ENCODE assay signal across 8 cellular contexts in the genomic region with DNA sequence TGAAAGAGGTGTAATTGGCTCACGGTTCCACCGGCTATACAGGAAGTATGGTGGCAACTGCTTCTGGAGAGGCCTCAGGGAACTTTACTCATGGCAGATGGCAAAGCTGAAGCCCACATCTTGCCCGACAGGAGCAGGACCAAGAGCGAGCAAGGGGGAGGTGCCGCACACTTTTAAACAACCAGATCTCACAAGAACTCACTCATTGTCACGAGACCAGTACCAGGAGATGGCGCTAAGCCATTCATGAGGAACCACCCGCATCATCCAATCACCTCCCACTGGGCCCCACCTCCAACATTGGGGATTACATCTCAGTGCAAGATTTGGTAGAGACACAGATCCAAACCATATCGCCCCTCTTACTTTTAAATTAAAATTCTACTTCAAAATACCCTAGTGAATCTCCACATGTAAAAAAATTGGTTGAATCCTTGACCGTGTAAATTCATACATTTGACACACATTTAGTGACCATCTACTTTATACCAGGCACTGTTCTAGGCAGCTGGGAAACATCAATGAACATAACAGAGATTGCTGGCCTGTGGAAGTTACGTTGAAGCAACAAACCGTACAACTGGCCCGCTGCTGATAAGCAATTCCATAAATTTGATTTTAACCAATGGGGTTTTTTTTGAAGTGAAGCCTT.
A peak's percentile ranks its signal among the peaks of the same experiment; 100 is the strongest.
DNase-seq lines count a peak whose midpoint lies in the region; ATAC-seq and TF ChIP-seq lines count a peak whose summit lies in the region.

No MANE protein-coding gene starts in this region.

- WGBS in IMR-90 (ENCODE audit: extremely low coverage in 2 of 2, insufficient read length in 1 of 2), 2 experiments = no CpG with 5 or more reads among the region's 13 CpGs
- 86% methylated on average over 11 to 12 of the region's 13 CpGs for WGBS in mesodermal cell (ENCODE audit: insufficient coverage in 2 of 2), 2 experiments

- H3K4me1 Mint-ChIP-seq in activated T-helper 17 cell treated with anti-CD3 and anti-CD28 coated beads, Interleukin-2, amount 50 U/mL, for 72 hours = peaks cover 40% of the 10 kb centered on the region

- CTCF ChIA-PET in IMR-90 (lab: Yijun Ruan, JAX) = interaction anchor here (0.9 kb wide), 1 partner anchor 223 kb away, joined by 3 read pairs; no protein-coding TSS in a partner anchor

- peak overlapping the region; percentile 73; the same call in 1 of the 3 replicates for H2BK15ac ChIP-seq in IMR-90 (ENCODE audit: low read depth, low read length)

- peak overlapping the region; percentile 82 for H2BK5ac ChIP-seq in IMR-90 (ENCODE audit: low read depth, low read length, poor library complexity, severe bottlenecking)

- intact Hi-C loops in IMR-90 (cut with micrococcal nuclease) = loop anchor here (5.0 kb wide), 1 partner anchor 36 kb away; no protein-coding TSS in a partner anchor

- peak overlapping the region; percentile 82 for H3K4me3 Mint-ChIP-seq in activated T-helper 17 cell treated with anti-CD3 and anti-CD28 coated beads, Interleukin-2, amount 50 U/mL, for 72 hours

- peak overlapping the region in 1 of 2 experiments; percentile 32; a peak in 1 of 4 replicates for H4K8ac ChIP-seq in IMR-90 (ENCODE audit: low read depth in 2 of 2, low read length in 2 of 2)

- H2BK20ac ChIP-seq in IMR-90 (ENCODE audit: low read depth, low read length) = peak overlapping the region; percentile 16; the same call in 1 of the 2 replicates

- DNase-seq in Daoy (ENCODE audit: low read depth) = peak; percentile 45
- peak; percentile 44 for DNase-seq in IMR-90
- no peak for DNase-seq in retina
- DNase-seq in NOMO-1 (lab: John Stamatoyannopoulos, UW; ENCODE audit: unreplicated experiment in 2 of 2) = no peak
- DNase-seq in substantia nigra (lab: John Stamatoyannopoulos, UW) = no peak

- H3K9me3 ChIP-seq in IMR-90 (ENCODE audit: control insufficient read depth, insufficient read depth, low read length) (no peaks in the 10 kb centered on the region), mesodermal cell (ENCODE audit: control insufficient read depth, low read length) (no peaks in the 10 kb centered on the region)

- peaks cover 12% of the 10 kb centered on the region for H3K4me1 ChIP-seq in IMR-90 (ENCODE audit: control insufficient read depth, insufficient read depth, low read length)
- H3K4me1 ChIP-seq in mesodermal cell (ENCODE audit: control insufficient read depth, insufficient read depth, low read length, poor library complexity, severe bottlenecking) = peaks cover 75% of the 10 kb centered on the region

- in situ Hi-C loops in IMR-90 (cut with MboI; ENCODE audit: low sequenced_read_pairs) = no loop called here

- BruUV-seq in IMR-90 (replicated peaks; lab: Mats Ljungman, UMichigan) = no TSS peak

- H2AK9ac ChIP-seq in IMR-90 (replicated peaks; ENCODE audit: low read depth, low read length, poor library complexity) = no peak overlapping the region

- no peak overlapping the region for H3K4me3 ChIP-seq in IMR-90 (ENCODE audit: insufficient read depth, low read depth, low read length)
- no peak overlapping the region for H3K4me3 ChIP-seq in mesodermal cell (ENCODE audit: extremely low read depth, insufficient read depth, low read length, poor library complexity, severe bottlenecking)

- no peak overlapping the region for H3K56ac ChIP-seq in IMR-90 (ENCODE audit: extremely low read depth, insufficient read depth, low read length)

- H3K14ac ChIP-seq in IMR-90 (replicated peaks; ENCODE audit: low read depth, low read length) = 0 out of 2 replicates have a peak overlapping the region, but pooled peaks have one; percentile 59

- no peak for ATAC-seq in IMR-90 (ENCODE audit: low read depth)
- ATAC-seq in activated T-helper 17 cell treated with anti-CD3 and anti-CD28 coated beads, Interleukin-2, amount 50 U/mL, for 72 hours (replicated peaks) = no peak
- no peak for ATAC-seq in GM19324 (IDR thresholded peaks at IDR 0.05; ENCODE audit: low FRiP score, unreplicated experiment)

- H2AFZ ChIP-seq in IMR-90 (replicated peaks; ENCODE audit: low read length, poor library complexity) = no peak overlapping the region

- H4K5ac ChIP-seq in IMR-90 (ENCODE audit: low read depth, low read length) = no peak overlapping the region

- no peak overlapping the region for H3K23ac ChIP-seq in IMR-90 (ENCODE audit: low read depth, low read length)

- dilution Hi-C loops in IMR-90 (cut with HindIII; ENCODE audit: low sequenced_read_pairs, unreplicated experiment) = no loop called here

- 0 out of 2 replicates have a peak overlapping the region, but pooled peaks have one; percentile 39 for H3K4ac ChIP-seq in IMR-90 (ENCODE audit: low read depth, low read length)

- H3K9me1 ChIP-seq in IMR-90 (ENCODE audit: insufficient read depth, low read length) = peaks cover 19% of the 10 kb centered on the region

- peaks cover 22% of the 10 kb centered on the region; the same call in 1 of the 2 replicates for H4K20me1 ChIP-seq in IMR-90 (ENCODE audit: insufficient read depth, low read length)

- TF ChIP-seq POLR2A in IMR-90 (IDR thresholded peaks at IDR 0.05; ENCODE audit: low read depth, low read length) = no peak

- peak overlapping the region; percentile 80 for H3K27ac Mint-ChIP-seq in activated T-helper 17 cell treated with anti-CD3 and anti-CD28 coated beads, Interleukin-2, amount 50 U/mL, for 72 hours

- TF ChIP-seq RAD21 in IMR-90 (IDR thresholded peaks at IDR 0.05; ENCODE audit: low read length) = peak; percentile 17; the same call in 1 of the 2 replicates

- no peak overlapping the region for H4K91ac ChIP-seq in IMR-90 (ENCODE audit: insufficient read depth, low read depth, low read length)

- H3K18ac ChIP-seq in IMR-90 (ENCODE audit: low read depth, low read length) = peak overlapping the region; percentile 21; the same call in 1 of the 2 replicates

- peak overlapping the region; percentile 92 for H2AK5ac ChIP-seq in IMR-90 (ENCODE audit: low read depth, low read length)

- POLR2A ChIA-PET in IMR-90 (lab: Charles Lee; ENCODE audit: unreplicated experiment) = no interaction called here

- no peaks in the 10 kb centered on the region for H3K9me3 Mint-ChIP-seq in activated T-helper 17 cell treated with anti-CD3 and anti-CD28 coated beads, Interleukin-2, amount 50 U/mL, for 72 hours

- H3K36me3 Mint-ChIP-seq in activated T-helper 17 cell treated with anti-CD3 and anti-CD28 coated beads, Interleukin-2, amount 50 U/mL, for 72 hours (ENCODE audit: low read depth) = no peaks in the 10 kb centered on the region

- peak overlapping the region; percentile 62 for H2BK120ac ChIP-seq in IMR-90 (ENCODE audit: low read depth, low read length)

- peak overlapping the region; percentile 62; the same call in 1 of the 2 replicates for H3K4me2 ChIP-seq in IMR-90 (ENCODE audit: low read depth, low read length)

- no peaks in the 10 kb centered on the region for H3K27me3 Mint-ChIP-seq in activated T-helper 17 cell treated with anti-CD3 and anti-CD28 coated beads, Interleukin-2, amount 50 U/mL, for 72 hours

- peaks cover 30 to 73% of the 10 kb centered on the region in 2 experiments for H3K79me1 ChIP-seq in IMR-90 (ENCODE audit: low read depth in 1 of 2, low read length in 2 of 2)

- H3K27ac ChIP-seq in IMR-90 (ENCODE audit: insufficient read depth, low read length) (peak overlapping the region; percentile 68), mesodermal cell (ENCODE audit: low read depth, low read length, severe bottlenecking) (peak overlapping the region; percentile 91), substantia nigra (ENCODE audit: low read depth, low read length, poor library complexity, severe bottlenecking) (no peak overlapping the region)

- TF ChIP-seq CTCF in IMR-90 (conservative IDR thresholded peaks at IDR 0.05; ENCODE audit: low read depth, low read length) = peak; percentile 28; the same call in 1 of the 2 replicates

- H3K9ac ChIP-seq in IMR-90 (ENCODE audit: low read depth, low read length) = no peak overlapping the region

- H3K36me3 ChIP-seq in IMR-90 (ENCODE audit: control insufficient read depth, insufficient read depth, low read length) (peaks cover 31% of the 10 kb centered on the region), mesodermal cell (ENCODE audit: control insufficient read depth, insufficient read depth, low read length) (peaks cover 61% of the 10 kb centered on the region)

- no peaks in the 10 kb centered on the region for H3K27me3 ChIP-seq in IMR-90 (ENCODE audit: control insufficient read depth, insufficient read depth, low read length)

TF ChIP-seq in IMR-90, 13 proteins besides CTCF, POLR2A, EP300 and RAD21 (continues in another document):
- no peak for TF ChIP-seq MAFK (IDR thresholded peaks at IDR 0.05; ENCODE audit: low read depth, low read length)
- no peak for TF ChIP-seq CEBPB (IDR thresholded peaks at IDR 0.05; ENCODE audit: low read depth, low read length)
- TF ChIP-seq, protein P1, sequence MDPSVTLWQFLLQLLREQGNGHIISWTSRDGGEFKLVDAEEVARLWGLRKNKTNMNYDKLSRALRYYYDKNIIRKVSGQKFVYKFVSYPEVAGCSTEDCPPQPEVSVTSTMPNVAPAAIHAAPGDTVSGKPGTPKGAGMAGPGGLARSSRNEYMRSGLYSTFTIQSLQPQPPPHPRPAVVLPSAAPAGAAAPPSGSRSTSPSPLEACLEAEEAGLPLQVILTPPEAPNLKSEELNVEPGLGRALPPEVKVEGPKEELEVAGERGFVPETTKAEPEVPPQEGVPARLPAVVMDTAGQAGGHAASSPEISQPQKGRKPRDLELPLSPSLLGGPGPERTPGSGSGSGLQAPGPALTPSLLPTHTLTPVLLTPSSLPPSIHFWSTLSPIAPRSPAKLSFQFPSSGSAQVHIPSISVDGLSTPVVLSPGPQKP (IDR thresholded peaks at IDR 0.05; ENCODE audit: borderline replicate concordance, low read depth, low read length) = no peak
- no peak for TF ChIP-seq CHD1 (IDR thresholded peaks at IDR 0.05; ENCODE audit: low read depth, low read length)
- no peak for TF ChIP-seq MXI1 (IDR thresholded peaks at IDR 0.05; ENCODE audit: borderline replicate concordance, low read depth, low read length)
- TF ChIP-seq RCOR1 (IDR thresholded peaks at IDR 0.05; ENCODE audit: insufficient replicate concordance, low read length) = no peak
- no peak for TF ChIP-seq NFE2L2 (IDR thresholded peaks at IDR 0.05; ENCODE audit: low read depth, low read length)
- no peak for TF ChIP-seq BHLHE40 (IDR thresholded peaks at IDR 0.05; ENCODE audit: low read depth, low read length)
- no peak for TF ChIP-seq RFX5 (IDR thresholded peaks at IDR 0.05; ENCODE audit: low read depth, low read length)
- TF ChIP-seq FOS (IDR thresholded peaks at IDR 0.05; ENCODE audit: low read depth, low read length) = no peak
- TF ChIP-seq, protein P2, sequence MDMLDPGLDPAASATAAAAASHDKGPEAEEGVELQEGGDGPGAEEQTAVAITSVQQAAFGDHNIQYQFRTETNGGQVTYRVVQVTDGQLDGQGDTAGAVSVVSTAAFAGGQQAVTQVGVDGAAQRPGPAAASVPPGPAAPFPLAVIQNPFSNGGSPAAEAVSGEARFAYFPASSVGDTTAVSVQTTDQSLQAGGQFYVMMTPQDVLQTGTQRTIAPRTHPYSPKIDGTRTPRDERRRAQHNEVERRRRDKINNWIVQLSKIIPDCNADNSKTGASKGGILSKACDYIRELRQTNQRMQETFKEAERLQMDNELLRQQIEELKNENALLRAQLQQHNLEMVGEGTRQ (IDR thresholded peaks at IDR 0.05; ENCODE audit: low read depth, low read length) = no peak
- TF ChIP-seq MAZ (IDR thresholded peaks at IDR 0.05; ENCODE audit: borderline replicate concordance, low read depth, low read length) = no peak

Comparison
In these comparisons a context has a peak if more than half of its experiments do, and no peak if none do; other contexts are left out.
1. DNase-seq: peak in Daoy (single experiment) and IMR-90 (single experiment); none in retina (single experiment), NOMO-1 (0 of 2) and substantia nigra (0 of 49).